In genomic region chr4:8532245-8532781, GRCh38 we compare ENCODE assay signal across 15 cellular contexts. TPM values are rescaled to one million over a fixed set of nuclear protein-coding genes. Genes with fewer than 3 reads are reported as not detected.
"Had no signal": no experiment of that assay in that cellular context is flagged by ENCODE, and none has a peak within 500 bp of the region (broad histone marks: within the 10 kb centered on the region; RNA-seq: fewer than 3 reads in every experiment).

No MANE protein-coding gene starts in this region.

- H3K27ac ChIP-seq: ascending aorta, left ventricle myocardium inferior, uterus had no signal

- H3K4me3 Mint-ChIP-seq: activated CD4-positive, alpha-beta memory T cell treated with anti-CD3 and anti-CD28 coated beads, Interleukin-2, amount 10 ng/mL, durations not matched to agents 7 days and 5 days; activated naive CD8-positive, alpha-beta T cell treated with anti-CD3 and anti-CD28 coated beads, Interleukin-2, amount 50 U/mL, for 24 hours; stimulated activated naive CD8-positive, alpha-beta T cell treated with anti-CD3 and anti-CD28 coated beads, Interleukin-15, Interleukin-2, amounts not matched to agents 100 ng/mL and 50 ng/mL, for 24 hours had no signal

- H3K4me1 Mint-ChIP-seq: activated CD4-positive, alpha-beta memory T cell treated with anti-CD3 and anti-CD28 coated beads, Interleukin-2, amount 10 ng/mL, durations not matched to agents 7 days and 5 days; activated naive CD8-positive, alpha-beta T cell treated with anti-CD3 and anti-CD28 coated beads, Interleukin-2, amount 50 U/mL, for 24 hours had no signal

- H3K36me3 ChIP-seq: ascending aorta, esophagus squamous epithelium, left ventricle myocardium inferior, uterus had no signal

- ATAC-seq: activated naive CD8-positive, alpha-beta T cell treated with anti-CD3 and anti-CD28 coated beads, Interleukin-2, amount 50 U/mL, for 24 hours had no signal

- H3K4me3 ChIP-seq: ascending aorta, esophagus squamous epithelium, left ventricle myocardium inferior, uterus had no signal

- H3K4me1 ChIP-seq: ascending aorta, uterus had no signal

- DNase-seq: activated CD4-positive, alpha-beta memory T cell treated with anti-CD3 and anti-CD28 coated beads, Interleukin-2, amount 10 ng/mL, durations not matched to agents 7 days and 5 days; activated CD4-positive, CD25-positive, alpha-beta regulatory T cell treated with anti-CD3 and anti-CD28 coated beads, Interleukin-2, amount 50 U/mL, for 72 hours; activated naive CD4-positive, alpha-beta T cell; activated naive CD8-positive, alpha-beta T cell treated with anti-CD3 and anti-CD28 coated beads, Interleukin-2, amount 50 U/mL, for 24 hours; esophagus squamous epithelium; foreskin fibroblast; islet precursor cell; left ventricle myocardium inferior; mesenchymal stem cell; stimulated activated CD4-positive, alpha-beta T cell treated with anti-CD3 and anti-CD28 coated beads, Interleukin-4, amount 100 ng/mL, for 1 hour; uterus had no signal

- H3K27me3 ChIP-seq: ascending aorta, esophagus squamous epithelium, uterus had no signal

- H3K27ac Mint-ChIP-seq: activated CD4-positive, alpha-beta memory T cell treated with anti-CD3 and anti-CD28 coated beads, Interleukin-2, amount 10 ng/mL, durations not matched to agents 7 days and 5 days; activated naive CD8-positive, alpha-beta T cell treated with anti-CD3 and anti-CD28 coated beads, Interleukin-2, amount 50 U/mL, for 24 hours; stimulated activated naive CD8-positive, alpha-beta T cell treated with anti-CD3 and anti-CD28 coated beads, Interleukin-15, Interleukin-2, amounts not matched to agents 100 ng/mL and 50 ng/mL, for 24 hours had no signal

RNA-seq across cellular contexts. Expression of gene GPR78, which starts 47.9 kb away (rescaled TPM):
- total RNA-seq: ascending aorta; left ventricle myocardium inferior; T-helper 2 cell treated with Interferon-gamma antibody and Interleukin-4, amounts not matched to agents 100 ng/mL and 5 ng/mL, for 36 hours had no signal
- polyA plus RNA-seq: neural cell had no signal
